ENCODE assay signal across 14 cellular contexts in the genomic region with DNA sequence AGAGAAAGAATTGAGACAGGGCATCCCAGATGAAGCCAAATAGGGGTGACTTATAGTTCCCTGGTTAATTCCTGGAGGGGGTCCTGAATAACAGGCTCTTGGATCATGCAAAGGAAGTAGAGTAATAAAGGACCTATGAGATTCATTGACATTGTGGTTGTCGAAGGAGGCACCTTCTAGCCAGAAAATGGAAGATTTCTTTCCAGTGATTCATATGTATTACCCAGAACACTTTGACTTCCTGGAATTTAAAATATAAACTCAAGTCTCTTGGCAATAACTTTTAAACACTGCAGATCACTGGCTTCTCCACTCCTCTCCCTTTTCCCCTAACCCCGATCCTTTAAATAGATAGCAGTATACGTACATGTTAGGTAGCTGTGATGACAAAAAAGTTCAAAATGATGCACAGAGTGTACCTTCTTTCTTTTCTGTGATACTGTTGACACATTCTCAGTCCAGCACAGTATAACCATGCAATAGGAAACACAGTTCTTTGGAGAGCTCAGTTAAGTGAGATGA.
DNase-seq lines count a peak whose midpoint lies in the region; ATAC-seq, FAIRE-seq and TF ChIP-seq lines count a peak whose summit lies in the region.
"Had no signal": no experiment of that assay in that cellular context is flagged by ENCODE, and none has a peak within 500 bp of the region (broad histone marks: within the 10 kb centered on the region; RNA-seq: fewer than 3 reads in every experiment).

No MANE protein-coding gene starts in this region.

- no peaks in the 10 kb centered on the region for H3K36me3 Mint-ChIP-seq in activated naive CD4-positive, alpha-beta T cell treated with anti-CD3 and anti-CD28 coated beads, Interleukin-2, amount 50 U/mL, for 24 hours
- no peaks in the 10 kb centered on the region for H3K36me3 Mint-ChIP-seq in activated naive CD4-positive, alpha-beta T cell treated with anti-CD3 and anti-CD28 coated beads, Interleukin-2, amount 10 ng/mL, durations not matched to agents 7 days and 5 days
- no peaks in the 10 kb centered on the region for H3K36me3 Mint-ChIP-seq in astrocyte (ENCODE audit: low read depth, unreplicated experiment)

- no peak for DNase-seq in activated naive CD4-positive, alpha-beta T cell treated with anti-CD3 and anti-CD28 coated beads, Interleukin-2, amount 10 ng/mL, durations not matched to agents 7 days and 5 days
- DNase-seq in astrocyte (ENCODE audit: low read depth) (peak; percentile 97), hepatic stellate cell (ENCODE audit: low spot score) (peak; percentile 41), thoracic aorta (ENCODE audit: low spot score) (no peak), WERI-Rb-1 (no peak), GF-D8 (lab: John Stamatoyannopoulos, UW) (no peak)
- DNase-seq in stimulated activated CD4-positive, alpha-beta T cell treated with anti-CD3 and anti-CD28 coated beads, Interleukin-1b, Interleukin-23, amount 100 ng/mL, for 48 hours = no peak
- DNase-seq: dorsolateral prefrontal cortex, NCI-H2107, Peyer's patch had no signal

- H3K9me3 ChIP-seq in astrocyte (ENCODE audit: insufficient read depth, low read depth, low read length) (no peaks in the 10 kb centered on the region), thoracic aorta (no peaks in the 10 kb centered on the region), WERI-Rb-1 (ENCODE audit: severe bottlenecking) (no peaks in the 10 kb centered on the region)
- H3K9me3 ChIP-seq: Peyer's patch had no signal

- peaks cover 29% of the 10 kb centered on the region for H3K4me1 ChIP-seq in astrocyte (ENCODE audit: insufficient read depth, low read length)
- H3K4me1 ChIP-seq in thoracic aorta (ENCODE audit: control insufficient read depth in 1 of 2, low read depth in 2 of 2) = peaks cover 38 to 93% of the 10 kb centered on the region in 2 donors
- H3K4me1 ChIP-seq: Peyer's patch had no signal

- H3K9ac ChIP-seq in astrocyte (ENCODE audit: low read length) = peak overlapping the region; percentile 65

- peak; percentile 99 for FAIRE-seq in astrocyte (lab: Jason Lieb, UNC)

- H3K4me3 Mint-ChIP-seq in activated naive CD4-positive, alpha-beta T cell treated with anti-CD3 and anti-CD28 coated beads, Interleukin-2, amount 50 U/mL, for 24 hours = no peak overlapping the region
- no peak overlapping the region for H3K4me3 Mint-ChIP-seq in activated naive CD4-positive, alpha-beta T cell treated with anti-CD3 and anti-CD28 coated beads, Interleukin-2, amount 10 ng/mL, durations not matched to agents 7 days and 5 days
- peak overlapping the region; percentile 3 for H3K4me3 Mint-ChIP-seq in astrocyte (ENCODE audit: unreplicated experiment)
- H3K4me3 Mint-ChIP-seq: type B pancreatic cell had no signal

- H3K27ac Mint-ChIP-seq in activated naive CD4-positive, alpha-beta T cell treated with anti-CD3 and anti-CD28 coated beads, Interleukin-2, amount 50 U/mL, for 24 hours = peak overlapping the region; percentile 47
- no peak overlapping the region for H3K27ac Mint-ChIP-seq in activated naive CD4-positive, alpha-beta T cell treated with anti-CD3 and anti-CD28 coated beads, Interleukin-2, amount 10 ng/mL, durations not matched to agents 7 days and 5 days
- H3K27ac Mint-ChIP-seq in astrocyte (ENCODE audit: unreplicated experiment) = peak overlapping the region; percentile 91
- H3K27ac Mint-ChIP-seq: activated T-helper 2 cell treated with anti-CD3 and anti-CD28 coated beads, Interferon-gamma antibody, Interleukin-2, Interleukin-4, amounts not matched to agents 10 μg/mL and 5 μg/mL and 100 μg/mL, durations not matched to agents 14 hours and 24 hours and 36 hours; type B pancreatic cell had no signal

- no peaks in the 10 kb centered on the region for H4K20me1 ChIP-seq in astrocyte (ENCODE audit: insufficient read depth, low read length)

- peak overlapping the region; percentile 82 for H3K27ac ChIP-seq in astrocyte (ENCODE audit: low read depth, low read length)
- H3K27ac ChIP-seq in thoracic aorta = peak overlapping the region; percentile 69 to 82
- H3K27ac ChIP-seq in WERI-Rb-1 = no peak overlapping the region
- H3K27ac ChIP-seq: dorsolateral prefrontal cortex, VCaP had no signal

- H3K27me3 Mint-ChIP-seq in activated naive CD4-positive, alpha-beta T cell treated with anti-CD3 and anti-CD28 coated beads, Interleukin-2, amount 50 U/mL, for 24 hours = no peaks in the 10 kb centered on the region
- H3K27me3 Mint-ChIP-seq in activated naive CD4-positive, alpha-beta T cell treated with anti-CD3 and anti-CD28 coated beads, Interleukin-2, amount 10 ng/mL, durations not matched to agents 7 days and 5 days = no peaks in the 10 kb centered on the region
- H3K27me3 Mint-ChIP-seq in astrocyte (ENCODE audit: low read depth, unreplicated experiment) = no peaks in the 10 kb centered on the region
- H3K27me3 Mint-ChIP-seq: type B pancreatic cell had no signal

- no peak for ATAC-seq in thoracic aorta (ENCODE audit: insufficient number of reproducible peaks, low FRiP score, low read depth)

- H3K4me3 ChIP-seq in astrocyte (ENCODE audit: insufficient read depth, low read depth, low read length) (peak overlapping the region; percentile 23), thoracic aorta (peak overlapping the region; percentile 0), WERI-Rb-1 (ENCODE audit: low read depth, low read length) (no peak overlapping the region)
- H3K4me3 ChIP-seq: dorsolateral prefrontal cortex, Peyer's patch had no signal

- H3K4me2 ChIP-seq in astrocyte (ENCODE audit: low read length) = peak overlapping the region; percentile 74

- H3K79me2 ChIP-seq in astrocyte (ENCODE audit: insufficient read depth, low read length) = peaks cover 86% of the 10 kb centered on the region

- no peaks in the 10 kb centered on the region for H3K9me3 Mint-ChIP-seq in activated naive CD4-positive, alpha-beta T cell treated with anti-CD3 and anti-CD28 coated beads, Interleukin-2, amount 50 U/mL, for 24 hours
- H3K9me3 Mint-ChIP-seq in activated naive CD4-positive, alpha-beta T cell treated with anti-CD3 and anti-CD28 coated beads, Interleukin-2, amount 10 ng/mL, durations not matched to agents 7 days and 5 days = no peaks in the 10 kb centered on the region
- H3K9me3 Mint-ChIP-seq in astrocyte (ENCODE audit: unreplicated experiment) = no peaks in the 10 kb centered on the region
- H3K9me3 Mint-ChIP-seq: activated T-helper 2 cell treated with anti-CD3 and anti-CD28 coated beads, Interferon-gamma antibody, Interleukin-2, Interleukin-4, amounts not matched to agents 10 μg/mL and 5 μg/mL and 100 μg/mL, durations not matched to agents 14 hours and 24 hours and 36 hours had no signal

- CTCF ChIA-PET in activated naive CD4-positive, alpha-beta T cell treated with anti-CD3 and anti-CD28 coated beads, Interleukin-2, amount 10 ng/mL, durations not matched to agents 7 days and 5 days (lab: Charles Lee) = no interaction called here

- no peak for TF ChIP-seq CTCF in astrocyte (IDR thresholded peaks at IDR 0.05; ENCODE audit: insufficient read depth, low read depth, low read length)
- TF ChIP-seq CTCF in thoracic aorta (IDR thresholded peaks at IDR 0.05) = no peak
- no peak for TF ChIP-seq CTCF in WERI-Rb-1 (IDR thresholded peaks at IDR 0.05; ENCODE audit: low read depth, low read length)

- H3K4me1 Mint-ChIP-seq in activated naive CD4-positive, alpha-beta T cell treated with anti-CD3 and anti-CD28 coated beads, Interleukin-2, amount 50 U/mL, for 24 hours = no peaks in the 10 kb centered on the region
- H3K4me1 Mint-ChIP-seq in activated naive CD4-positive, alpha-beta T cell treated with anti-CD3 and anti-CD28 coated beads, Interleukin-2, amount 10 ng/mL, durations not matched to agents 7 days and 5 days = no peaks in the 10 kb centered on the region
- H3K4me1 Mint-ChIP-seq in astrocyte (ENCODE audit: low read depth, unreplicated experiment) = peaks cover 31% of the 10 kb centered on the region

- no peak overlapping the region for H2AFZ ChIP-seq in astrocyte (ENCODE audit: low read depth, low read length)

- H3K27me3 ChIP-seq in astrocyte (ENCODE audit: insufficient read depth, low read length) = no peaks in the 10 kb centered on the region
- H3K27me3 ChIP-seq in thoracic aorta (replicated peaks; ENCODE audit: insufficient read depth) = no peaks in the 10 kb centered on the region
- H3K27me3 ChIP-seq in WERI-Rb-1 (ENCODE audit: insufficient read depth, low read depth, severe bottlenecking) = no peaks in the 10 kb centered on the region
- H3K27me3 ChIP-seq: dorsolateral prefrontal cortex, Peyer's patch had no signal

- H3K36me3 ChIP-seq in astrocyte (ENCODE audit: insufficient read depth, low read length) (no peaks in the 10 kb centered on the region), thoracic aorta (no peaks in the 10 kb centered on the region), WERI-Rb-1 (no peaks in the 10 kb centered on the region)
- H3K36me3 ChIP-seq: Peyer's patch had no signal

Comparison
In these comparisons a context has a peak if more than half of its experiments do, and no peak if none do; other contexts are left out.
1. DNase-seq: peak in astrocyte (single experiment) and hepatic stellate cell (single experiment); none in activated naive CD4-positive, alpha-beta T cell treated with anti-CD3 and anti-CD28 coated beads, Interleukin-2, amount 10 ng/mL, durations not matched to agents 7 days and 5 days (single experiment), thoracic aorta (single experiment), WERI-Rb-1 (single experiment), stimulated activated CD4-positive, alpha-beta T cell treated with anti-CD3 and anti-CD28 coated beads, Interleukin-1b, Interleukin-23, amount 100 ng/mL, for 48 hours (single experiment) and GF-D8 (single experiment).